Comparison of ENCODE assay signal across 27 cellular contexts in the genomic region with DNA sequence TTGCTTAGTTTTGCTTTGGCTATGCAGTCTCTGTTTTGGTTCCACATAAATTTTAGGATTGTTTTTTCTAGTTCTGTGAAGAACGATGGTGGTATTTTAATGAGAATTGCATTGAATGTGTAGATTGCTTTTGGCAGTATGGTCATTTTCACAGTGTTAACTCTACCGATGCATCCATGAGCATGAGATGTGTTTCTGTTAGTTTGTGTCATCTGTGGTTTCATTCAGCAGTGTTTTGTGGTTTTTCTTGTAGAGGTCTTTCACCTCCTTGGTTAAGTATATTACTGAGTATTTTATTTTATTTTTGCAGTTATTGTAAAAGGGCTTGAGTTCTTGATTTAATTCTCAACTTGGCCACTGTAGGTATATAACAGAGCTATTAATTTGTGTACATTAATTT.
"Had no signal": no experiment of that assay in that cellular context is flagged by ENCODE, and none has a peak within 500 bp of the region (broad histone marks: within the 10 kb centered on the region; RNA-seq: fewer than 3 reads in every experiment).

No MANE protein-coding gene starts in this region.

- H3K4me1 ChIP-seq: body of pancreas, colonic mucosa, left ventricle myocardium inferior had no signal

- ATAC-seq: body of pancreas; sciatic nerve; stimulated activated effector memory CD8-positive, alpha-beta T cell treated with anti-CD3 and anti-CD28 coated beads, Interleukin-12 subunit alpha, Interleukin-12 subunit beta, amount 100 ng/mL, for 72 hours had no signal

- H3K9me3 ChIP-seq: body of pancreas, colonic mucosa, left ventricle myocardium inferior, neutrophil, thoracic aorta had no signal

- DNase-seq: activated CD4-positive, alpha-beta T cell treated with anti-CD3 and anti-CD28 coated beads for 4 hours; activated CD4-positive, alpha-beta T cell treated with anti-CD3 and anti-CD28 coated beads, Interleukin-2, amount 50 U/mL, for 4 hours; activated CD8-positive, alpha-beta memory T cell treated with anti-CD3 and anti-CD28 coated beads for 24 hours; activated CD8-positive, alpha-beta memory T cell treated with anti-CD3 and anti-CD28 coated beads, Interleukin-2, amount 50 U/mL, for 48 hours; activated T-cell treated with anti-CD3 and anti-CD28 coated beads, Interleukin-2, amount 50 U/mL, for 24 hours; anterior cingulate cortex; body of pancreas; colonic mucosa; effector CD8-positive, alpha-beta T cell; islet precursor cell; left ventricle myocardium inferior; mesendoderm; nephron progenitor cell; small intestine; stimulated activated CD4-positive, alpha-beta T cell treated with anti-CD3 and anti-CD28 coated beads, Interleukin-4, amount 100 ng/mL, for 24 hours; trophoblast cell had no signal

- H3K4me3 ChIP-seq: body of pancreas, colonic mucosa, left ventricle myocardium inferior, lung, thoracic aorta had no signal

- FAIRE-seq: endometrium, frontal cortex, small intestine, TTC549, urothelium cell line had no signal

- H3K27ac ChIP-seq: body of pancreas, colonic mucosa, epithelial cell of prostate, left ventricle myocardium inferior, neutrophil, thoracic aorta, VCaP had no signal

- H3K27me3 ChIP-seq: body of pancreas, colonic mucosa, neutrophil had no signal

- H3K36me3 ChIP-seq: colonic mucosa, left ventricle myocardium inferior, neutrophil, thoracic aorta had no signal
